26 cellular contexts compared by ENCODE assay signal in genomic region chr1:200959341-200959985, GRCh38.
A peak's percentile ranks its signal among the peaks of the same experiment; 100 is the strongest.
DNase-seq lines count a peak whose midpoint lies in the region; ATAC-seq and TF ChIP-seq lines count a peak whose summit lies in the region.
"Had no signal": no experiment of that assay in that cellular context is flagged by ENCODE, and none has a peak within 500 bp of the region (broad histone marks: within the 10 kb centered on the region; RNA-seq: fewer than 3 reads in every experiment).

No MANE protein-coding gene starts in this region.

- H3K4me3 Mint-ChIP-seq in nephron (no peak overlapping the region), glutamatergic neuron (ENCODE audit: unreplicated experiment) (no peak overlapping the region)
- H3K4me3 Mint-ChIP-seq: activated CD4-positive, alpha-beta T cell treated with anti-CD3 and anti-CD28 coated beads, Interleukin-2, amount 10 ng/mL, durations not matched to agents 7 days and 5 days; activated naive CD8-positive, alpha-beta T cell treated with anti-CD3 and anti-CD28 coated beads for 36 hours; CD4-positive, alpha-beta T cell; stimulated activated memory B cell treated with anti-CD40 and anti-IgM and Interleukin-4, amounts not matched to agents 10 μg/mL and 1 μg/mL and 100 μg/mL, for 72 hours; T-cell; type B pancreatic cell had no signal

- DNase-seq in activated effector memory CD4-positive, alpha-beta T cell treated with anti-CD3 and anti-CD28 coated beads, Interleukin-2, amount 50 U/mL, for 16 hours, result peak; percentile 38
- no peak for DNase-seq in activated effector memory CD4-positive, alpha-beta T cell treated with Interleukin-2 at 50 U/mL for 16 hours
- DNase-seq in coronary artery (ENCODE audit: low spot score) (peak; percentile 50), NCI-H748 (lab: John Stamatoyannopoulos, UW; ENCODE audit: unreplicated experiment) (no peak), glutamatergic neuron (no peak), RKO (ENCODE audit: low spot score) (no peak)
- DNase-seq: 8988T; activated CD4-positive, alpha-beta T cell treated with anti-CD3 and anti-CD28 coated beads, Interleukin-2, amount 10 ng/mL, durations not matched to agents 7 days and 5 days; activated naive CD8-positive, alpha-beta T cell treated with anti-CD3 and anti-CD28 coated beads for 36 hours; CD4-positive, alpha-beta T cell; effector CD8-positive, alpha-beta T cell; Karpas-422; left ventricle myocardium inferior; NCI-H1417 treated with DMSO at 0.1 percent for 48 hours; NCI-H2081 treated with DMSO at 0.1 percent for 48 hours; NCI-H345; NCI-H774; T-cell had no signal

- no peak overlapping the region for H3K27ac ChIP-seq in coronary artery
- H3K27ac ChIP-seq: breast epithelium, epithelial cell of prostate, left ventricle myocardium inferior, RWPE1 had no signal

- no peak for ATAC-seq in HG03432 (IDR thresholded peaks at IDR 0.05; ENCODE audit: unreplicated experiment)
- ATAC-seq: HepG2; stimulated activated memory B cell treated with anti-CD40 and anti-IgM and Interleukin-4, amounts not matched to agents 10 μg/mL and 1 μg/mL and 100 μg/mL, for 72 hours; T-cell had no signal

- H3K4me1 Mint-ChIP-seq in nephron (peaks cover 19% of the 10 kb centered on the region), glutamatergic neuron (ENCODE audit: low read depth, unreplicated experiment) (peaks cover 7% of the 10 kb centered on the region)
- H3K4me1 Mint-ChIP-seq: activated CD4-positive, alpha-beta T cell treated with anti-CD3 and anti-CD28 coated beads, Interleukin-2, amount 10 ng/mL, durations not matched to agents 7 days and 5 days; activated naive CD8-positive, alpha-beta T cell treated with anti-CD3 and anti-CD28 coated beads for 36 hours had no signal

- H3K27ac Mint-ChIP-seq in nephron, result peak overlapping the region; percentile 15 to 70 (median 16)
- no peak overlapping the region for H3K27ac Mint-ChIP-seq in glutamatergic neuron (ENCODE audit: unreplicated experiment)
- H3K27ac Mint-ChIP-seq: activated CD4-positive, alpha-beta T cell treated with anti-CD3 and anti-CD28 coated beads, Interleukin-2, amount 10 ng/mL, durations not matched to agents 7 days and 5 days; activated naive CD8-positive, alpha-beta T cell treated with anti-CD3 and anti-CD28 coated beads for 36 hours; CD4-positive, alpha-beta T cell; stimulated activated memory B cell treated with anti-CD40 and anti-IgM and Interleukin-4, amounts not matched to agents 10 μg/mL and 1 μg/mL and 100 μg/mL, for 72 hours; T-cell had no signal

- H3K9me3 Mint-ChIP-seq in nephron (no peaks in the 10 kb centered on the region), glutamatergic neuron (ENCODE audit: unreplicated experiment) (peaks cover 7% of the 10 kb centered on the region)
- H3K9me3 Mint-ChIP-seq: activated CD4-positive, alpha-beta T cell treated with anti-CD3 and anti-CD28 coated beads, Interleukin-2, amount 10 ng/mL, durations not matched to agents 7 days and 5 days; activated naive CD8-positive, alpha-beta T cell treated with anti-CD3 and anti-CD28 coated beads for 36 hours; CD4-positive, alpha-beta T cell; stimulated activated memory B cell treated with anti-CD40 and anti-IgM and Interleukin-4, amounts not matched to agents 10 μg/mL and 1 μg/mL and 100 μg/mL, for 72 hours; T-cell; type B pancreatic cell had no signal

- TF ChIP-seq CTCF in coronary artery (IDR thresholded peaks at IDR 0.05), result no peak
- TF ChIP-seq CTCF in nephron (IDR thresholded peaks at IDR 0.05; ENCODE audit: unreplicated experiment in 3 of 3), result no peak
- no peak for TF ChIP-seq CTCF in glutamatergic neuron (IDR thresholded peaks at IDR 0.05; ENCODE audit: partially characterized antibody, unreplicated experiment)

- peaks cover 24% of the 10 kb centered on the region for H3K27me3 Mint-ChIP-seq in nephron (ENCODE audit: low read depth)
- peaks cover 4% of the 10 kb centered on the region for H3K27me3 Mint-ChIP-seq in glutamatergic neuron (ENCODE audit: unreplicated experiment)
- H3K27me3 Mint-ChIP-seq: CD4-positive, alpha-beta T cell; type B pancreatic cell had no signal

- H3K4me3 ChIP-seq in coronary artery, result no peak overlapping the region
- H3K4me3 ChIP-seq: breast epithelium, left ventricle myocardium inferior had no signal

- no peaks in the 10 kb centered on the region for H3K36me3 Mint-ChIP-seq in nephron (ENCODE audit: low read depth)
- peaks cover under 1% of the 10 kb centered on the region for H3K36me3 Mint-ChIP-seq in glutamatergic neuron (ENCODE audit: unreplicated experiment)
- H3K36me3 Mint-ChIP-seq: activated naive CD8-positive, alpha-beta T cell treated with anti-CD3 and anti-CD28 coated beads for 36 hours; stimulated activated memory B cell treated with anti-CD40 and anti-IgM and Interleukin-4, amounts not matched to agents 10 μg/mL and 1 μg/mL and 100 μg/mL, for 72 hours; T-cell; type B pancreatic cell had no signal

Comparison
In these comparisons a context has a peak if more than half of its experiments do, and no peak if none do; other contexts are left out.
1. DNase-seq: peak in activated effector memory CD4-positive, alpha-beta T cell treated with anti-CD3 and anti-CD28 coated beads, Interleukin-2, amount 50 U/mL, for 16 hours (single experiment) and coronary artery (single experiment); none in activated effector memory CD4-positive, alpha-beta T cell treated with Interleukin-2 at 50 U/mL for 16 hours (single experiment), NCI-H748 (single experiment), glutamatergic neuron (single experiment) and RKO (single experiment).